ENCODE assay signal across 16 cellular contexts in the genomic region with DNA sequence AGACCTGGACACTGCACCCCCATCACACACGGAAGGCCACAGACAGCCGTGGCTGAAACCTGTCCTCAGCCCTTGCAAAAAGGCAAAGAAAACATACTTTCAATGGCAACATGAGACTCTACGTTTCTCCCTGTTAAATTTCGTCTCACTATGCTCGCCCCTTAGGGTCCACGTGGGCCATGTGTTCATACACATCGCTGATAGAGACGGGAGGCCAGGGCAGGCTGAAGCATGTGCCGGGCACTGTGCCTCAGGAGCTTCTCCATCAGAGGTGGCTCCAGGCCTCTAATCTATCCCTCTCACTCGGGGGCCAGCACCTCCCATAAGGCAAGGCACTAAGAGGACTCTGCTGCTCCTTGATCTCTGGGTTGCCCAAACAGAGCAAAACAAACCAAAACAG. TPM values are rescaled to one million over a fixed set of nuclear protein-coding genes. Genes with fewer than 3 reads are reported as not detected.
DNase-seq lines count a peak whose midpoint lies in the region; ATAC-seq and TF ChIP-seq lines count a peak whose summit lies in the region.
"Had no signal": no experiment of that assay in that cellular context is flagged by ENCODE, and none has a peak within 500 bp of the region (broad histone marks: within the 10 kb centered on the region; RNA-seq: fewer than 3 reads in every experiment).

No MANE protein-coding gene starts in this region.

- peaks cover 94% of the 10 kb centered on the region for H3K4me1 Mint-ChIP-seq in chondrocyte (ENCODE audit: low read depth)
- peaks cover 2% of the 10 kb centered on the region for H3K4me1 Mint-ChIP-seq in activated T-cell treated with anti-CD3 and anti-CD28 coated beads, Interleukin-2, amount 50 U/mL, for 4 hours (ENCODE audit: low read depth)

- TF ChIP-seq CTCF in RWPE1 (conservative IDR thresholded peaks at IDR 0.05; ENCODE audit: low read depth) (no peak), chondrocyte (IDR thresholded peaks at IDR 0.05) (no peak), osteoblast (IDR thresholded peaks at IDR 0.05; ENCODE audit: extremely low read depth, low read depth, low read length) (no peak), tibial artery (IDR thresholded peaks at IDR 0.05) (no peak)

- no peaks in the 10 kb centered on the region for H3K27me3 ChIP-seq in osteoblast (ENCODE audit: insufficient read depth, low read length)
- no peaks in the 10 kb centered on the region for H3K27me3 ChIP-seq in tibial artery

- peaks cover 4% of the 10 kb centered on the region for H3K9me3 Mint-ChIP-seq in chondrocyte (ENCODE audit: low read depth)
- no peaks in the 10 kb centered on the region for H3K9me3 Mint-ChIP-seq in activated T-cell treated with anti-CD3 and anti-CD28 coated beads, Interleukin-2, amount 50 U/mL, for 4 hours
- H3K9me3 Mint-ChIP-seq: CD4-positive, alpha-beta T cell had no signal

- no peak overlapping the region for H2AFZ ChIP-seq in osteoblast (ENCODE audit: low read length)

- H4K20me1 ChIP-seq in osteoblast (ENCODE audit: insufficient read depth, low read length): peaks cover 98% of the 10 kb centered on the region

- POLR2A ChIA-PET in RWPE1 (lab: Yijun Ruan, JAX; ENCODE audit: low non-redundant PET): no interaction called here

- peak overlapping the region; percentile 57 for H3K27ac ChIP-seq in RWPE1
- H3K27ac ChIP-seq in osteoblast (ENCODE audit: low read depth, low read length): peak overlapping the region; percentile 16
- peak overlapping the region; percentile 62 to 75 for H3K27ac ChIP-seq in tibial artery
- H3K27ac ChIP-seq: HL-60 had no signal

- no peak overlapping the region for H3K4me3 Mint-ChIP-seq in chondrocyte (ENCODE audit: unreplicated experiment)
- H3K4me3 Mint-ChIP-seq in activated T-cell treated with anti-CD3 and anti-CD28 coated beads, Interleukin-2, amount 50 U/mL, for 4 hours: no peak overlapping the region
- H3K4me3 Mint-ChIP-seq: B cell; CD4-positive, alpha-beta T cell; H9 had no signal

- H3K79me2 ChIP-seq in osteoblast (ENCODE audit: insufficient read depth, low read length): peaks cover 100% of the 10 kb centered on the region

- peak overlapping the region; percentile 87 for H3K27ac Mint-ChIP-seq in chondrocyte (ENCODE audit: unreplicated experiment)
- H3K27ac Mint-ChIP-seq: B cell; CD4-positive, alpha-beta T cell; H9 had no signal

- H3K27me3 Mint-ChIP-seq in chondrocyte (ENCODE audit: low read depth): no peaks in the 10 kb centered on the region
- H3K27me3 Mint-ChIP-seq in activated T-cell treated with anti-CD3 and anti-CD28 coated beads, Interleukin-2, amount 50 U/mL, for 4 hours (ENCODE audit: low read depth): peaks cover 16% of the 10 kb centered on the region
- H3K27me3 Mint-ChIP-seq: B cell had no signal

- intact Hi-C loops in tibial artery (cut with DNase I; ENCODE audit: low total_unique reads): loop anchor here (10.0 kb wide), 1 partner anchor 379 kb away; no protein-coding TSS in a partner anchor
- intact Hi-C loops in left cardiac atrium (cut with DNase I): loop anchor here (5.0 to 10.0 kb wide), 3 partner anchors 279 to 457 kb away; a partner anchor contains a TSS

- DNase-seq in RWPE1 (ENCODE audit: low spot score): no peak
- peak; percentile 76 for DNase-seq in chondrocyte (ENCODE audit: low spot score)
- DNase-seq in osteoblast (ENCODE audit: insufficient read length, low spot score, missing footprints): no peak
- no peak for DNase-seq in tibial artery
- no peak for DNase-seq in activated T-cell treated with anti-CD3 and anti-CD28 coated beads, Interleukin-2, amount 50 U/mL, for 4 hours
- DNase-seq in NCI-H524 (lab: John Stamatoyannopoulos, UW): no peak
- DNase-seq in left cardiac atrium: no peak
- DNase-seq: C1 segment of cervical spinal cord; CD4-positive, alpha-beta T cell; DMS153; DMS79 treated with DMSO at 0.1 percent for 48 hours; EL; GOT3; H9 had no signal

- H3K36me3 ChIP-seq in osteoblast (ENCODE audit: insufficient read depth, low read length) (peaks cover 97% of the 10 kb centered on the region), tibial artery (peaks cover 36 to 70% (median 55%) of the 10 kb centered on the region in 3 donors)

- no peak overlapping the region for H3K4me3 ChIP-seq in osteoblast (ENCODE audit: insufficient read depth, low read length)
- no peak overlapping the region for H3K4me3 ChIP-seq in tibial artery

- H3K36me3 Mint-ChIP-seq in chondrocyte (ENCODE audit: low read depth): peaks cover 60% of the 10 kb centered on the region
- H3K36me3 Mint-ChIP-seq in activated T-cell treated with anti-CD3 and anti-CD28 coated beads, Interleukin-2, amount 50 U/mL, for 4 hours (ENCODE audit: insufficient read depth): no peaks in the 10 kb centered on the region

- no peak overlapping the region for H3K4me2 ChIP-seq in osteoblast (ENCODE audit: insufficient read depth, low read length)

- ATAC-seq in activated T-cell treated with anti-CD3 and anti-CD28 coated beads, Interleukin-2, amount 50 U/mL, for 4 hours: no peak
- ATAC-seq in left cardiac atrium: no peak

- H3K4me1 ChIP-seq in osteoblast (ENCODE audit: insufficient read depth, low read length) (peaks cover 22% of the 10 kb centered on the region), tibial artery (peaks cover 0 to 100% (median 79%) of the 10 kb centered on the region in 4 donors)

- H3K9me3 ChIP-seq in osteoblast (ENCODE audit: low read depth, low read length) (no peaks in the 10 kb centered on the region), tibial artery (no peaks in the 10 kb centered on the region)

- CTCF ChIA-PET in RWPE1 (lab: Yijun Ruan, JAX): no interaction called here

RNA-seq across cellular contexts. Expression of a gene that starts 17.5 kb away (rescaled TPM):
- total RNA-seq in chondrocyte (191 to 231 TPM (median 222 TPM) in 3 replicates), osteoblast (144 and 161 TPM in 2 replicates), left cardiac atrium (10 to 100 TPM; 32.8 to 57.3 TPM)
- total RNA-seq in activated T-cell treated with anti-CD3 and anti-CD28 coated beads, Interleukin-2, amount 50 U/mL, for 4 hours: 1 to 10 TPM; 1.6 to 4.7 (median 2.2) TPM

Comparison
In these comparisons a context has a peak if more than half of its experiments do, and no peak if none do; other contexts are left out.
1. H3K27ac ChIP-seq: peak in every context shown above with its lines; median percentile 68 in tibial artery; 57 in RWPE1; 16 in osteoblast.
2. RNA of a gene that starts 17.5 kb away (total RNA-seq): 191 to 231 TPM in chondrocyte, 144 to 161 TPM in osteoblast and 32.8 to 57.3 TPM in left cardiac atrium; 1.6 to 4.7 TPM in activated T-cell treated with anti-CD3 and anti-CD28 coated beads, Interleukin-2, amount 50 U/mL, for 4 hours; every median in the first group is over 4 times any median in the second.